Comparison of ENCODE assay signal across 10 cellular contexts in genomic region chr17:45170280-45170975, GRCh38. TPM values are rescaled to one million over a fixed set of nuclear protein-coding genes. Genes with fewer than 3 reads are reported as not detected.
DNase-seq lines count a peak whose midpoint lies in the region; ATAC-seq and TF ChIP-seq lines count a peak whose summit lies in the region.
"Had no signal": no experiment of that assay in that cellular context is flagged by ENCODE, and none has a peak within 500 bp of the region (broad histone marks: within the 10 kb centered on the region; RNA-seq: fewer than 3 reads in every experiment).

No MANE protein-coding gene starts in this region.

- peaks cover 14% of the 10 kb centered on the region for H3K36me3 Mint-ChIP-seq in brain

- H3K4me2 ChIP-seq in MM.1S (ENCODE audit: low read depth, low read length) = no peak overlapping the region

- intact Hi-C loops in lower lobe of right lung (cut with DNase I) (no loop called here), stomach (cut with DNase I; ENCODE audit: low total_unique reads) (no loop called here)

- H3F3A ChIP-seq in MM.1S (ENCODE audit: insufficient read depth, low read length) = no peaks in the 10 kb centered on the region

- no peaks in the 10 kb centered on the region for H3K9me3 ChIP-seq in HUES48 (ENCODE audit: control insufficient read depth, insufficient read depth, low read length)
- no peaks in the 10 kb centered on the region for H3K9me3 ChIP-seq in lower lobe of right lung
- H3K9me3 ChIP-seq in stomach = no peaks in the 10 kb centered on the region
- no peaks in the 10 kb centered on the region for H3K9me3 ChIP-seq in MM.1S (replicated peaks; ENCODE audit: insufficient read depth, low read length)

- peaks cover 39% of the 10 kb centered on the region for H3K4me1 Mint-ChIP-seq in brain

- no peaks in the 10 kb centered on the region for H4K20me1 ChIP-seq in MM.1S (ENCODE audit: insufficient read depth, low read length)

- H3K4me3 ChIP-seq in HUES48 (ENCODE audit: low read depth, low read length) (no peak overlapping the region), lower lobe of right lung (no peak overlapping the region), stomach (peak overlapping the region in 1 of 4 donors; percentile 37), MM.1S (ENCODE audit: low read length) (no peak overlapping the region)

- no peak for ATAC-seq in lower lobe of right lung
- no peak for ATAC-seq in HG02973 (IDR thresholded peaks at IDR 0.05; ENCODE audit: unreplicated experiment)

- TF ChIP-seq POLR2A in stomach (IDR thresholded peaks at IDR 0.05) = no peak

- no peaks in the 10 kb centered on the region for H3K27me3 Mint-ChIP-seq in brain

- H3K9ac ChIP-seq in HUES48 (ENCODE audit: low read depth, low read length) (no peak overlapping the region), MM.1S (ENCODE audit: low read length) (no peak overlapping the region)

- WGBS in stomach, 5 donors = 79 to 87% (median 85%) methylated on average over 13 of the region's 13 CpGs

- H3K27ac Mint-ChIP-seq in brain = peak overlapping the region; percentile 96 to 99 (median 97)

- H3K36me3 ChIP-seq in HUES48 (ENCODE audit: control insufficient read depth, insufficient read depth, low read length) (peaks cover 9% of the 10 kb centered on the region; the same call in 1 of the 2 replicates), lower lobe of right lung (no peaks in the 10 kb centered on the region), stomach (peaks cover 0 to 15% (median 7%) of the 10 kb centered on the region in 4 donors), MM.1S (replicated peaks; ENCODE audit: insufficient read depth, low read length) (no peaks in the 10 kb centered on the region)

- no peaks in the 10 kb centered on the region for H3K9me2 ChIP-seq in MM.1S (replicated peaks; ENCODE audit: insufficient read depth, low read length)

- H3K4me1 ChIP-seq in HUES48 (ENCODE audit: control insufficient read depth, insufficient read depth, low read length) (peaks cover 27% of the 10 kb centered on the region), lower lobe of right lung (peaks cover 34% of the 10 kb centered on the region), stomach (peaks cover 27 to 39% (median 34%) of the 10 kb centered on the region in 4 donors), MM.1S (ENCODE audit: low read length) (no peaks in the 10 kb centered on the region)

- no peak for TF ChIP-seq EP300 in stomach (IDR thresholded peaks at IDR 0.05)

- H3K9me3 Mint-ChIP-seq in brain = peaks cover 0 to 3% (median 0%) of the 10 kb centered on the region in 5 experiments

- H3K4me3 Mint-ChIP-seq in brain = peak overlapping the region in 2 of 5 experiments; percentile 71 to 72

- no peaks in the 10 kb centered on the region for H3K27me3 ChIP-seq in HUES48 (ENCODE audit: control insufficient read depth, insufficient read depth, low read length)
- H3K27me3 ChIP-seq in lower lobe of right lung (ENCODE audit: low read depth) = no peaks in the 10 kb centered on the region
- no peaks in the 10 kb centered on the region for H3K27me3 ChIP-seq in stomach
- no peaks in the 10 kb centered on the region for H3K27me3 ChIP-seq in MM.1S (replicated peaks; ENCODE audit: insufficient read depth, low read length)

- no peak for TF ChIP-seq CTCF in brain (conservative IDR thresholded peaks at IDR 0.05)
- TF ChIP-seq CTCF in lower lobe of right lung (IDR thresholded peaks at IDR 0.05) = no peak
- TF ChIP-seq CTCF in stomach (IDR thresholded peaks at IDR 0.05) = no peak
- no peak for TF ChIP-seq CTCF in MM.1S (IDR thresholded peaks at IDR 0.05; ENCODE audit: low read length)

- H3K27ac ChIP-seq in HUES48 (ENCODE audit: low read depth, low read length) = peak overlapping the region; percentile 95
- H3K27ac ChIP-seq in lower lobe of right lung = peak overlapping the region; percentile 90
- peak overlapping the region; percentile 6 to 85 (median 84) for H3K27ac ChIP-seq in stomach
- no peak overlapping the region for H3K27ac ChIP-seq in MM.1S (ENCODE audit: low read length)

- DNase-seq in lower lobe of right lung (no peak), stomach (no peak), NCI-H2196 treated with DMSO at 0.1 percent for 48 hours (lab: John Stamatoyannopoulos, UW; ENCODE audit: unreplicated experiment) (no peak), kidney tubule cell (ENCODE audit: low spot score) (no peak), MM.1S (no peak)
- DNase-seq: activated CD4-positive, alpha-beta T cell treated with anti-CD3 and anti-CD28 coated beads for 48 hours; NCI-H1092 had no signal

- H3K79me2 ChIP-seq in MM.1S (ENCODE audit: low read length) = no peaks in the 10 kb centered on the region

- H2AFZ ChIP-seq in MM.1S (ENCODE audit: low read length) = no peak overlapping the region

RNA-seq across cellular contexts. Expression of gene HEXIM2, which starts 8.8 kb away (rescaled TPM):
- 17.2 TPM for polyA plus RNA-seq in brain (ENCODE audit: insufficient read depth, low read depth, low replicate concordance)
- 6.4 TPM for total RNA-seq in lower lobe of right lung
- 10 to 100 TPM in 2 of 5 donors, 1 to 10 TPM in 2, under 1 TPM in 1; 0.92 to 34.4 (median 6.7) TPM for total RNA-seq in stomach
- 10 to 100 TPM; 10.8 to 12.5 (median 11.1) TPM for polyA plus RNA-seq in stomach

RNA-seq across cellular contexts. Expression of gene HEXIM1, which starts 22.2 kb away (rescaled TPM):
- 10.8 TPM for polyA plus RNA-seq in brain (ENCODE audit: insufficient read depth, low read depth, low replicate concordance)
- total RNA-seq in lower lobe of right lung = 33.9 TPM
- total RNA-seq in stomach = 10 to 100 TPM in 3 of 5 donors, 1 to 10 TPM in 2; 6.4 to 23.8 (median 13.0) TPM
- polyA plus RNA-seq in stomach = 10 to 100 TPM; 15.4 to 20.5 (median 16.1) TPM

RNA-seq across cellular contexts. Expression of gene ACBD4, which starts 34.9 kb away (rescaled TPM):
- polyA plus RNA-seq in brain (ENCODE audit: insufficient read depth, low read depth, low replicate concordance) (7.6 TPM), stomach (10 to 100 TPM; 16.1 to 23.1 (median 18.1) TPM)
- total RNA-seq in lower lobe of right lung (16.6 TPM), stomach (10 to 100 TPM in 3 of 5 donors, 1 to 10 TPM in 2; 4.6 to 24.6 (median 15.2) TPM)

RNA-seq across cellular contexts. Expression of gene PLCD3, which starts 38.1 kb away (rescaled TPM):
- 35.8 TPM for polyA plus RNA-seq in brain (ENCODE audit: insufficient read depth, low read depth, low replicate concordance)
- 38.3 TPM for total RNA-seq in lower lobe of right lung
- total RNA-seq in stomach = 100 to 1,000 TPM in 1 of 5 donors, 10 to 100 TPM in 3, 1 to 10 TPM in 1; 7.6 to 215 (median 31.0) TPM
- polyA plus RNA-seq in stomach = 100 to 1,000 TPM in 1 of 3 donors, 10 to 100 TPM in 2; 17.2 to 106 (median 53.2) TPM

RNA-seq across cellular contexts. Expression of gene FMNL1, which starts 51.3 kb away (rescaled TPM):
- polyA plus RNA-seq in brain (ENCODE audit: insufficient read depth, low read depth, low replicate concordance) (26.1 TPM), stomach (10 to 100 TPM in 1 of 3 donors, 1 to 10 TPM in 2; 4.5 to 10.1 (median 8.2) TPM)
- total RNA-seq in lower lobe of right lung (87.0 TPM), stomach (10 to 100 TPM in 3 of 5 donors, 1 to 10 TPM in 2; 8.1 to 34.5 (median 16.5) TPM)
